ENCODE assay signal across 8 cellular contexts in genomic region chr1:1020000-1020404, GRCh38. TPM values are rescaled to one million over a fixed set of nuclear protein-coding genes. Genes with fewer than 3 reads are reported as not detected.
A peak's percentile ranks its signal among the peaks of the same experiment; 100 is the strongest.
DNase-seq lines count a peak whose midpoint lies in the region; ATAC-seq and TF ChIP-seq lines count a peak whose summit lies in the region.

AGRN (plus strand) TSS chr1:1020120; CDS start chr1:1020173, 53 bp downstream.

- H3K9ac ChIP-seq in HUES6 (ENCODE audit: low read length), result peak within 1 kb of the TSS; percentile 89

- peaks cover 2 to 7% (median 4%) of the 10 kb centered on the region in 3 donors for H3K27me3 Mint-ChIP-seq in immature natural killer cell (ENCODE audit: low read depth in 3 of 3)

- in situ Hi-C loops in astrocyte of the spinal cord (cut with HindIII; ENCODE audit: low sequenced_read_pairs), result no loop called here

- H3K4me1 ChIP-seq in HUES6 (ENCODE audit: control insufficient read depth, insufficient read depth, low read length), result peaks cover 38% of the 10 kb centered on the region

- H3K36me3 ChIP-seq in HUES6 (ENCODE audit: control insufficient read depth, insufficient read depth, low read length), result peaks cover 3% of the 10 kb centered on the region; the same call in 1 of the 2 replicates

- DNase-seq in ELF-1 (ENCODE audit: low read depth, low spot score) (peak; percentile 4), astrocyte of the spinal cord (ENCODE audit: low read depth, low spot score) (no peak), immature natural killer cell (peak in 1 of 3 donors; percentile 34), NCI-H526 treated with DMSO at 0.1 percent for 48 hours (lab: John Stamatoyannopoulos, UW) (no peak), KG1 (lab: John Stamatoyannopoulos, UW) (no peak)
- DNase-seq in stimulated activated effector memory CD8-positive, alpha-beta T cell treated with anti-CD3 and anti-CD28 coated beads, Interleukin-12 subunit alpha, Interleukin-12 subunit beta, amount 100 ng/mL, for 72 hours (ENCODE audit: low spot score in 2 of 2), result peak in 1 of 2 donors; percentile 76

- peak; percentile 26 for ATAC-seq in GM21423 (IDR thresholded peaks at IDR 0.05; ENCODE audit: unreplicated experiment)
- peak; percentile 26 for ATAC-seq in stimulated activated effector memory CD8-positive, alpha-beta T cell treated with anti-CD3 and anti-CD28 coated beads, Interleukin-12 subunit alpha, Interleukin-12 subunit beta, amount 100 ng/mL, for 72 hours

- no peaks in the 10 kb centered on the region for H3K9me3 Mint-ChIP-seq in immature natural killer cell
- no peaks in the 10 kb centered on the region for H3K9me3 Mint-ChIP-seq in stimulated activated effector memory CD8-positive, alpha-beta T cell treated with anti-CD3 and anti-CD28 coated beads, Interleukin-12 subunit alpha, Interleukin-12 subunit beta, amount 100 ng/mL, for 72 hours

- H3K27me3 ChIP-seq in HUES6 (ENCODE audit: control insufficient read depth, insufficient read depth, low read length), result peaks cover 3% of the 10 kb centered on the region; the same call in 1 of the 2 replicates

- H3K27ac Mint-ChIP-seq in immature natural killer cell, result peak within 1 kb of the TSS in 1 of 6 donors; percentile 68
- no peak within 1 kb of the TSS for H3K27ac Mint-ChIP-seq in stimulated activated effector memory CD8-positive, alpha-beta T cell treated with anti-CD3 and anti-CD28 coated beads, Interleukin-12 subunit alpha, Interleukin-12 subunit beta, amount 100 ng/mL, for 72 hours

- H3K9me3 ChIP-seq in HUES6 (ENCODE audit: control insufficient read depth, insufficient read depth, low read depth, low read length), result no peaks in the 10 kb centered on the region

- TF ChIP-seq CTCF in astrocyte of the spinal cord (IDR thresholded peaks at IDR 0.05; ENCODE audit: low read depth, low read length), result no peak

- peak within 1 kb of the TSS; percentile 40 to 69 (median 55) for H3K4me3 Mint-ChIP-seq in immature natural killer cell
- peak within 1 kb of the TSS; percentile 52 for H3K4me3 Mint-ChIP-seq in stimulated activated effector memory CD8-positive, alpha-beta T cell treated with anti-CD3 and anti-CD28 coated beads, Interleukin-12 subunit alpha, Interleukin-12 subunit beta, amount 100 ng/mL, for 72 hours

- H3K4me3 ChIP-seq in HUES6 (ENCODE audit: low read depth, low read length) (peak within 1 kb of the TSS; percentile 87), astrocyte of the spinal cord (ENCODE audit: low read depth, low read length) (peak within 1 kb of the TSS; percentile 58)

- peaks cover 0 to 4% (median 0%) of the 10 kb centered on the region in 3 donors for H3K36me3 Mint-ChIP-seq in immature natural killer cell
- peaks cover 12% of the 10 kb centered on the region for H3K36me3 Mint-ChIP-seq in stimulated activated effector memory CD8-positive, alpha-beta T cell treated with anti-CD3 and anti-CD28 coated beads, Interleukin-12 subunit alpha, Interleukin-12 subunit beta, amount 100 ng/mL, for 72 hours

- H3K27ac ChIP-seq in HUES6 (ENCODE audit: low read depth, low read length), result no peak within 1 kb of the TSS

- peaks cover 11 to 18% of the 10 kb centered on the region in 2 donors for H3K4me1 Mint-ChIP-seq in immature natural killer cell
- peaks cover 23% of the 10 kb centered on the region for H3K4me1 Mint-ChIP-seq in stimulated activated effector memory CD8-positive, alpha-beta T cell treated with anti-CD3 and anti-CD28 coated beads, Interleukin-12 subunit alpha, Interleukin-12 subunit beta, amount 100 ng/mL, for 72 hours

RNA-seq across cellular contexts. Expression of gene AGRN, which starts in this region (rescaled TPM):
- under 1 TPM in 1 of 3 donors, not detected in 2; 0.87 TPM for polyA plus RNA-seq in immature natural killer cell
